13 cellular contexts compared by ENCODE assay signal in the genomic region with DNA sequence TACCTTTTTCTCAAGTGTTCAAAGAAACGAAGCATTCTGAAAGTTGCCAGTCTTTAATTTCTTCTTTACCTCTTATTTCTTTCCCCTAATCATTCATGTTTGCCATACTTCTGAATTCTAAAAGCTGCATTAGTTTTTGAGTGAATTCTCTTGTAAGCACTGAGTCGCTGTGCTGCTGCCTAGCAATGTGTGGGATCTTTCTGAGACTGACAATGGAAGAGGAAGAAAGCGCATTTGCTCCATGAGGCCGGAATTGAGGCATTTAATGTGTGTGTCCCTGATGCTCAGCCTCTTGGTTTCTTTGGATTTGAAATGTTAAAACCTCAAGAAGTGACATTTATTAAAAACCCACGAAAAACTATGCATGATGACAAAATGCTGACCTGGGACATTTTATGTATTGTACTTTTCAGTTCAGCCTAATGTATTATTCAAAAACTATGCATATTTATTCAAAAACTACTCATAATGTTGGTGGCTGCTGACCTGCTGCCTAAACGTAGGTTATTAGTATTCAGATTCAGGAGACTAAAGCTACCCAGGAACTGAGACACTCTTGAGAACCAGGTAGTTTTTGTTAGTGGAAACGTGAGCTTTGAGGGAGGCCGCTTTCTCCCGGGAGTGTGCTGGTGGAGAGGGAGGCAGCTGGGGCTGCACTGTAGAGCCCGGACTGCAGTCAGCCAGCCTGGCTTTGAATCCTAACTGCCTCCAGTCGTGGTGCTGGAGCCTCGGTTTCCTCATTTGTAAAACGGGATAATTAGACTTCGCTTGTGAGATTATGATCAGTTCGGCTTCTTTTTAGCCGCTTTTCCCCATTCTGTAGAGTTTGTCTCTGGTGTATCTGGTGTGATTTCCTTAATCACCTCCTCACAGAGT. TPM values are rescaled to one million over a fixed set of nuclear protein-coding genes. Genes with fewer than 3 reads are reported as not detected.
DNase-seq lines count a peak whose midpoint lies in the region; ATAC-seq, FAIRE-seq and TF ChIP-seq lines count a peak whose summit lies in the region.
"Had no signal": no experiment of that assay in that cellular context is flagged by ENCODE, and none has a peak within 500 bp of the region (broad histone marks: within the 10 kb centered on the region; RNA-seq: fewer than 3 reads in every experiment).

No MANE protein-coding gene starts in this region.

- H4K20me1 ChIP-seq in K562 (replicated peaks; ENCODE audit: control insufficient read depth, insufficient read depth, low read length), result peaks cover 68% of the 10 kb centered on the region

- H3K36me3 ChIP-seq in K562 (ENCODE audit: control insufficient read depth, insufficient read depth, low read length) (no peaks in the 10 kb centered on the region), lower lobe of right lung (no peaks in the 10 kb centered on the region)

- no peak for DNase-seq in activated naive CD4-positive, alpha-beta T cell treated with anti-CD3 and anti-CD28 coated beads, Interleukin-2, amount 50 U/mL, for 16 hours
- DNase-seq in K562 (ENCODE audit: extremely low read depth in 1 of 4, low spot score in 3 of 4) (no peak), lower lobe of right lung (no peak)
- no peak for DNase-seq in stimulated activated CD8-positive, alpha-beta memory T cell treated with anti-CD3 and anti-CD28 coated beads, Interleukin-4, amount 100 ng/mL, for 48 hours
- DNase-seq in activated CD4-positive, alpha-beta T cell treated with anti-CD3 and anti-CD28 coated beads for 48 hours, result no peak
- DNase-seq: activated naive CD4-positive, alpha-beta T cell treated with Interleukin-2 at 50 U/mL for 16 hours; NCI-H2171; stimulated activated naive CD4-positive, alpha-beta T cell treated with Interleukin-2 at 50 U/mL for 16 hours had no signal

- H3K4me3 Mint-ChIP-seq in activated naive CD4-positive, alpha-beta T cell treated with anti-CD3 and anti-CD28 coated beads, Interleukin-2, amount 50 U/mL, for 24 hours, result peak overlapping the region; percentile 90

- H2AFZ ChIP-seq in K562 (ENCODE audit: low read depth, low read length), result no peak overlapping the region

- no peak for TF ChIP-seq EP300 in K562 (IDR thresholded peaks at IDR 0.05; ENCODE audit: low read length)

- intact Hi-C loops in K562 (cut with micrococcal nuclease) (no loop called here), lower lobe of right lung (cut with DNase I) (no loop called here)

- H3K9me1 ChIP-seq in K562 (ENCODE audit: control insufficient read depth, insufficient read depth, low read length), result no peaks in the 10 kb centered on the region

- no peak for TF ChIP-seq CTCF in K562 (IDR thresholded peaks at IDR 0.05 in 2 of 3, conservative IDR thresholded peaks at IDR 0.05 in 1 of 3; ENCODE audit: insufficient read depth in 2 of 3, low read depth in 1 of 3, low read length in 3 of 3)
- no peak for TF ChIP-seq CTCF in lower lobe of right lung (IDR thresholded peaks at IDR 0.05)

- H3K9ac ChIP-seq in K562 (ENCODE audit: insufficient read depth in 1 of 2, low read depth in 2 of 2, low read length in 2 of 2), result no peak overlapping the region

- H3K4me2 ChIP-seq in K562 (ENCODE audit: insufficient read depth, low read length), result no peak overlapping the region

- WGBS in K562 (ENCODE audit: insufficient coverage, low coverage, missing lambda C conversion rate), result 22% methylated on average over 16 of the region's 16 CpGs

- no peaks in the 10 kb centered on the region for H3K79me2 ChIP-seq in K562 (ENCODE audit: control insufficient read depth, insufficient read depth, low read length)

- H3K9me3 ChIP-seq in K562 (replicated peaks; ENCODE audit: control insufficient read depth, insufficient read depth, low read depth, low read length), result no peaks in the 10 kb centered on the region
- no peaks in the 10 kb centered on the region for H3K9me3 ChIP-seq in lower lobe of right lung

- in situ Hi-C loops in K562 (cut with MboI), result no loop called here

- H3K27me3 Mint-ChIP-seq in activated naive CD4-positive, alpha-beta T cell treated with anti-CD3 and anti-CD28 coated beads, Interleukin-2, amount 50 U/mL, for 24 hours, result no peaks in the 10 kb centered on the region

- no peak overlapping the region for H3K4me3 ChIP-seq in K562
- H3K4me3 ChIP-seq in lower lobe of right lung, result no peak overlapping the region

- H3K9me3 Mint-ChIP-seq in activated naive CD4-positive, alpha-beta T cell treated with anti-CD3 and anti-CD28 coated beads, Interleukin-2, amount 50 U/mL, for 24 hours, result no peaks in the 10 kb centered on the region

- peak; percentile 19; the same call in 1 of the 3 replicates for ATAC-seq in K562
- no peak for ATAC-seq in lower lobe of right lung
- no peak for ATAC-seq in HG02938 (IDR thresholded peaks at IDR 0.05; ENCODE audit: unreplicated experiment)
- ATAC-seq: activated CD4-positive, CD25-positive, alpha-beta regulatory T cell treated with anti-CD3 and anti-CD28 coated beads, Interleukin-2, amount 50 U/mL, for 24 hours had no signal

- no peak overlapping the region for H3K27ac Mint-ChIP-seq in activated naive CD4-positive, alpha-beta T cell treated with anti-CD3 and anti-CD28 coated beads, Interleukin-2, amount 50 U/mL, for 24 hours

- FAIRE-seq in K562 (lab: Jason Lieb, UNC), result no peak
- FAIRE-seq: G401.6 had no signal

- no peaks in the 10 kb centered on the region for H3K36me3 Mint-ChIP-seq in activated naive CD4-positive, alpha-beta T cell treated with anti-CD3 and anti-CD28 coated beads, Interleukin-2, amount 50 U/mL, for 24 hours

- TF ChIP-seq RAD21 in K562 (CRISPR knock-in tag; conservative IDR thresholded peaks at IDR 0.05 in 1 of 2, IDR thresholded peaks at IDR 0.05 in 1 of 2), result no peak

- H3K27ac ChIP-seq in K562 (ENCODE audit: extremely low read depth, low read depth, low read length), result no peak overlapping the region
- H3K27ac ChIP-seq in lower lobe of right lung, result peak overlapping the region; percentile 47
- peak overlapping the region; percentile 69 for H3K27ac ChIP-seq in temporal lobe (ENCODE audit: low read depth, low read length)

- no TSS peak for BruUV-seq in K562 (replicated peaks; lab: Mats Ljungman, UMichigan)

- peaks cover 10 to 17% of the 10 kb centered on the region in 2 experiments; a peak in 2 of 5 replicates for H3K4me1 ChIP-seq in K562 (replicated peaks in 1 of 2; ENCODE audit: control insufficient read depth in 2 of 2, insufficient read depth in 2 of 2, low read length in 2 of 2)
- H3K4me1 ChIP-seq in lower lobe of right lung, result peaks cover 55% of the 10 kb centered on the region

- TF ChIP-seq POLR2A in K562 (conservative IDR thresholded peaks at IDR 0.05), result no peak

- CTCF ChIA-PET in K562 (lab: Yijun Ruan, JAX; ENCODE audit: low intra/inter-chr PET ratio), result no interaction called here

- H3K27me3 ChIP-seq in K562 (ENCODE audit: control insufficient read depth in 2 of 2, insufficient read depth in 2 of 2, low read length in 2 of 2) (peaks cover 6 to 79% of the 10 kb centered on the region in 2 experiments; a peak in 3 of 5 replicates), lower lobe of right lung (ENCODE audit: low read depth) (no peaks in the 10 kb centered on the region)

- POLR2A ChIA-PET in K562 (lab: Yijun Ruan, JAX), result interaction anchor here (0.7 to 1.1 kb wide), 2 partner anchors 10 kb away, joined by 4 read pairs; no protein-coding TSS in a partner anchor

- peaks cover 72% of the 10 kb centered on the region for H3K4me1 Mint-ChIP-seq in activated naive CD4-positive, alpha-beta T cell treated with anti-CD3 and anti-CD28 coated beads, Interleukin-2, amount 50 U/mL, for 24 hours

TF ChIP-seq in K562, 482 proteins besides CTCF, POLR2A, EP300 and RAD21 (continues in another document):
- no peak for TF ChIP-seq FOXJ3 (CRISPR knock-in tag; IDR thresholded peaks at IDR 0.05)
- no peak for TF ChIP-seq MYNN (IDR thresholded peaks at IDR 0.05)
- no peak for TF ChIP-seq MYNN (CRISPR knock-in tag; IDR thresholded peaks at IDR 0.05)

RNA-seq across cellular contexts. Expression of a gene that starts 11.3 kb away (rescaled TPM):
- total RNA-seq in K562 (2011; cell fraction: chromatin; rRNA removed; ENCODE audit: low replicate concordance), result 25.8 and 36.7 TPM in 2 replicates
- total RNA-seq in K562 (2011; cell fraction: nucleolus; rRNA removed), result 16.2 and 16.6 TPM in 2 replicates
- 13.2 and 16.0 TPM in 2 replicates for total RNA-seq in K562 (2011; cell fraction: nucleoplasm; rRNA removed)
- 3.6 and 4.7 TPM in 2 replicates for total RNA-seq in K562 (2014; rRNA removed)
- 5.7 and 6.4 TPM in 2 replicates for total RNA-seq in K562 (2014; rRNA removed; fragmentation: Illumina TruSeq; extraction: Trizol)
- 6.3 and 6.4 TPM in 2 replicates for total RNA-seq in K562 (2015; rRNA removed; fragmentation: Illumina TruSeq; extraction: Trizol)
- 6.8 and 8.8 TPM in 2 replicates for total RNA-seq in K562 (2021)
- 4.3 and 5.8 TPM in 2 replicates for polyA plus RNA-seq in K562 (2011; rRNA removed)
- polyA plus RNA-seq in K562 (2011; cell fraction: cytosol; rRNA removed), result 2.0 and 3.4 TPM in 2 replicates
- polyA plus RNA-seq in K562 (2011; cell fraction: nucleus; rRNA removed), result 14.7 and 18.5 TPM in 2 replicates
- polyA plus RNA-seq in K562 (2012), result 8.1 and 12.4 TPM in 2 replicates
- polyA plus RNA-seq in K562 (2014; fragmentation: Illumina TruSeq; extraction: Trizol), result 5.5 and 6.4 TPM in 2 replicates
- polyA plus RNA-seq in K562 (2014; fragmentation: Nextera tagmentation; extraction: Ambion mirVana), result under 1 TPM; 0.30 to 0.42 TPM
- 4.2 and 5.1 TPM in 2 replicates for polyA plus RNA-seq in K562 (2014; rRNA removed)
- 4.5 and 5.3 TPM in 2 replicates for polyA minus RNA-seq in K562 (2011; rRNA and poly(A)+ RNA removed)
- polyA minus RNA-seq in K562 (2011; cell fraction: cytosol; rRNA and poly(A)+ RNA removed), result 6.0 and 15.5 TPM in 2 replicates
- polyA minus RNA-seq in K562 (2011; cell fraction: nucleus; rRNA and poly(A)+ RNA removed), result 16.2 and 16.4 TPM in 2 replicates
- 59.5 TPM for total RNA-seq in lower lobe of right lung
- total RNA-seq in temporal lobe, result 110 TPM

RNA-seq across cellular contexts. Expression of a gene that starts 55.1 kb away (rescaled TPM):
- 0.37 and 1.5 TPM in 2 replicates for total RNA-seq in K562 (2011; cell fraction: chromatin; rRNA removed; ENCODE audit: low replicate concordance)
- total RNA-seq in K562 (2011; cell fraction: nucleolus; rRNA removed), result 0.53 and 1.0 TPM in 2 replicates
- 0.23 and 0.51 TPM in 2 replicates for total RNA-seq in K562 (2011; cell fraction: nucleoplasm; rRNA removed)
- 0.12 TPM in 1 of 2 replicates, not detected in the other for total RNA-seq in K562 (2014; rRNA removed)
- total RNA-seq in K562 (2014; rRNA removed; fragmentation: Illumina TruSeq; extraction: Trizol), result 0.04 TPM in 1 of 2 replicates, not detected in the other
- total RNA-seq in K562 (2015; rRNA removed; fragmentation: Illumina TruSeq; extraction: Trizol), result 0.07 TPM in 1 of 2 replicates, not detected in the other
- 0.09 TPM in 1 of 2 replicates, not detected in the other for total RNA-seq in K562 (2021)
- not detected in 2 replicates for polyA plus RNA-seq in K562 (2011; rRNA removed)
- 0.01 and 0.09 TPM in 2 replicates for polyA plus RNA-seq in K562 (2011; cell fraction: cytosol; rRNA removed)
- polyA plus RNA-seq in K562 (2011; cell fraction: nucleus; rRNA removed), result 0.27 and 0.28 TPM in 2 replicates
- 0.05 and 0.29 TPM in 2 replicates for polyA plus RNA-seq in K562 (2012)
- polyA plus RNA-seq in K562 (2014; fragmentation: Illumina TruSeq; extraction: Trizol), result not detected in 2 replicates
- not detected for polyA plus RNA-seq in K562 (2014; fragmentation: Nextera tagmentation; extraction: Ambion mirVana)
- polyA plus RNA-seq in K562 (2014; rRNA removed), result not detected in 2 replicates
- polyA minus RNA-seq in K562 (2011; rRNA and poly(A)+ RNA removed), result not detected in 2 replicates
- polyA minus RNA-seq in K562 (2011; cell fraction: cytosol; rRNA and poly(A)+ RNA removed), result not detected in 2 replicates
- 0.27 and 0.56 TPM in 2 replicates for polyA minus RNA-seq in K562 (2011; cell fraction: nucleus; rRNA and poly(A)+ RNA removed)
- 1.9 TPM for total RNA-seq in lower lobe of right lung
- total RNA-seq in temporal lobe, result 3.4 TPM
